ENCODE assay signal across 19 cellular contexts in genomic region chr20:41571006-41571405, GRCh38.
"Had no signal": no experiment of that assay in that cellular context is flagged by ENCODE, and none has a peak within 500 bp of the region (broad histone marks: within the 10 kb centered on the region; RNA-seq: fewer than 3 reads in every experiment).

No MANE protein-coding gene starts in this region.

- H3K9me3 Mint-ChIP-seq: stimulated activated naive CD8-positive, alpha-beta T cell treated with anti-CD3 and anti-CD28 coated beads, Interleukin-15, amount 100 ng/mL, for 72 hours had no signal

- H3K27ac ChIP-seq: ascending aorta, breast epithelium, epithelial cell of prostate, gastrocnemius medialis, heart left ventricle, pancreas had no signal

- H3K4me3 Mint-ChIP-seq: activated CD4-positive, alpha-beta memory T cell treated with anti-CD3 and anti-CD28 coated beads for 36 hours; activated CD8-positive, alpha-beta memory T cell treated with anti-CD3 and anti-CD28 coated beads, Interleukin-2, amount 10 ng/mL, durations not matched to agents 7 days and 5 days; activated naive CD4-positive, alpha-beta T cell treated with anti-CD3 and anti-CD28 coated beads for 36 hours; stimulated activated naive CD8-positive, alpha-beta T cell treated with anti-CD3 and anti-CD28 coated beads, Interleukin-15, amount 100 ng/mL, for 72 hours; T-cell; type B pancreatic cell had no signal

- ATAC-seq: activated CD8-positive, alpha-beta memory T cell treated with anti-CD3 and anti-CD28 coated beads, Interleukin-2, amount 10 ng/mL, durations not matched to agents 7 days and 5 days; gastrocnemius medialis; heart left ventricle; pancreas; stimulated activated naive CD8-positive, alpha-beta T cell treated with anti-CD3 and anti-CD28 coated beads, Interleukin-15, amount 100 ng/mL, for 72 hours; T-cell had no signal

- H3K27me3 ChIP-seq: ascending aorta, breast epithelium, gastrocnemius medialis, heart left ventricle, pancreas had no signal

- H3K4me3 ChIP-seq: ascending aorta, breast epithelium, gastrocnemius medialis, heart left ventricle, lung, pancreas had no signal

- H3K9me3 ChIP-seq: ascending aorta, breast epithelium, gastrocnemius medialis, pancreas had no signal

- H3K27ac Mint-ChIP-seq: activated CD4-positive, alpha-beta memory T cell treated with anti-CD3 and anti-CD28 coated beads for 36 hours; activated CD8-positive, alpha-beta memory T cell treated with anti-CD3 and anti-CD28 coated beads, Interleukin-2, amount 10 ng/mL, durations not matched to agents 7 days and 5 days; activated naive CD4-positive, alpha-beta T cell treated with anti-CD3 and anti-CD28 coated beads for 36 hours; activated T-helper 2 cell treated with anti-CD3 and anti-CD28 coated beads, Interferon-gamma antibody, Interleukin-2, Interleukin-4, amounts not matched to agents 10 μg/mL and 5 μg/mL and 100 μg/mL, durations not matched to agents 14 hours and 24 hours and 36 hours; stimulated activated naive CD8-positive, alpha-beta T cell treated with anti-CD3 and anti-CD28 coated beads, Interleukin-15, amount 100 ng/mL, for 72 hours; T-cell; type B pancreatic cell had no signal

- H3K4me1 ChIP-seq: pancreas had no signal

- H3K36me3 ChIP-seq: breast epithelium, gastrocnemius medialis, heart left ventricle, pancreas had no signal

- H3K27me3 Mint-ChIP-seq: activated CD4-positive, alpha-beta memory T cell treated with anti-CD3 and anti-CD28 coated beads for 36 hours; activated CD8-positive, alpha-beta memory T cell treated with anti-CD3 and anti-CD28 coated beads, Interleukin-2, amount 10 ng/mL, durations not matched to agents 7 days and 5 days; naive B cell; stimulated activated naive CD8-positive, alpha-beta T cell treated with anti-CD3 and anti-CD28 coated beads, Interleukin-15, amount 100 ng/mL, for 72 hours; T-cell; type B pancreatic cell had no signal

- DNase-seq: activated CD4-positive, alpha-beta memory T cell treated with anti-CD3 and anti-CD28 coated beads for 36 hours; activated CD8-positive, alpha-beta memory T cell treated with anti-CD3 and anti-CD28 coated beads, Interleukin-2, amount 10 ng/mL, durations not matched to agents 7 days and 5 days; activated naive CD4-positive, alpha-beta T cell treated with anti-CD3 and anti-CD28 coated beads for 36 hours; activated T-cell treated with anti-CD3 and anti-CD28 coated beads, Interleukin-2, amount 50 U/mL, for 1 hour; dermis blood vessel endothelial cell; gastrocnemius medialis; heart left ventricle; naive B cell; pancreas; retina; stimulated activated naive CD8-positive, alpha-beta T cell treated with anti-CD3 and anti-CD28 coated beads, Interleukin-15, amount 100 ng/mL, for 72 hours; T-cell; T1000 had no signal
